In genomic region chr6:42169780-42170179, GRCh38 we compare ENCODE assay signal across 9 cellular contexts. TPM values are rescaled to one million over a fixed set of nuclear protein-coding genes. Genes with fewer than 3 reads are reported as not detected.
"Had no signal": no experiment of that assay in that cellular context is flagged by ENCODE, and none has a peak within 500 bp of the region (broad histone marks: within the 10 kb centered on the region; RNA-seq: fewer than 3 reads in every experiment).

No MANE protein-coding gene starts in this region.

RNA-seq across cellular contexts. Expression of gene GUCA1A, which starts 3.4 kb away (rescaled TPM):
- total RNA-seq: M059J, NCI-H460, OCI-LY7, PC-9, Right ventricle myocardium inferior, RPMI7951, SJCRH30, SK-MEL-5, T-cell had no signal

RNA-seq across cellular contexts. Expression of gene GUCA1B, which starts 25.0 kb away (rescaled TPM):
- total RNA-seq: RPMI7951 had no signal

RNA-seq across cellular contexts. Expression of gene C6orf132, which starts 27.4 kb away (rescaled TPM):
- total RNA-seq: NCI-H460, RPMI7951, SJCRH30, SK-MEL-5 had no signal
